ENCODE assay signal across 1 cellular context in genomic region chr7:140005754-140006503, GRCh38.
TF ChIP-seq lines count a peak whose summit lies in the region.

No MANE protein-coding gene starts in this region.

TF ChIP-seq in GM23338, 12 proteins besides CTCF, POLR2A, EP300 and RAD21 (continued from another document):
- TF ChIP-seq ZNF462 (CRISPR knock-in tag; IDR thresholded peaks at IDR 0.05), result no peak
